Comparison of ENCODE assay signal across 20 cellular contexts in genomic region chr17:50355701-50356341, GRCh38. TPM values are rescaled to one million over a fixed set of nuclear protein-coding genes. Genes with fewer than 3 reads are reported as not detected.
A peak's percentile ranks its signal among the peaks of the same experiment; 100 is the strongest.
DNase-seq lines count a peak whose midpoint lies in the region; ATAC-seq, FAIRE-seq and TF ChIP-seq lines count a peak whose summit lies in the region.
"Had no signal": no experiment of that assay in that cellular context is flagged by ENCODE, and none has a peak within 500 bp of the region (broad histone marks: within the 10 kb centered on the region; RNA-seq: fewer than 3 reads in every experiment).

No MANE protein-coding gene starts in this region.

- H3K9me3 ChIP-seq in HEK293 (ENCODE audit: control insufficient read depth, insufficient read depth, low read depth, low read length) (no peaks in the 10 kb centered on the region), endothelial cell of umbilical vein (replicated peaks; ENCODE audit: control insufficient read depth, insufficient read depth, low read length) (no peaks in the 10 kb centered on the region)

- peaks cover 5% of the 10 kb centered on the region for H3K4me1 Mint-ChIP-seq in activated CD4-positive, alpha-beta memory T cell treated with anti-CD3 and anti-CD28 coated beads for 36 hours (ENCODE audit: low read depth)

- CTCF ChIA-PET in HEK293 (lab: Yijun Ruan, JAX) (interaction anchor here (0.7 kb wide), 2 partner anchors 100 to 149 kb away, joined by 3 read pairs; no protein-coding TSS in a partner anchor), endothelial cell of umbilical vein (lab: Charles Lee) (interaction anchor here (0.5 kb wide), 1 partner anchor 13 kb away, joined by 3 read pairs; no protein-coding TSS in a partner anchor)
- CTCF ChIA-PET in activated CD4-positive, alpha-beta memory T cell treated with anti-CD3 and anti-CD28 coated beads for 36 hours (lab: Charles Lee), result interaction anchor here (0.8 kb wide), 1 partner anchor 41 kb away, joined by 3 read pairs; the partner anchor contains the start of gene LRRC59

- no peak overlapping the region for H3K27ac Mint-ChIP-seq in activated CD4-positive, alpha-beta memory T cell treated with anti-CD3 and anti-CD28 coated beads for 36 hours

- FAIRE-seq in endothelial cell of umbilical vein (lab: Jason Lieb, UNC), result no peak
- FAIRE-seq: GM12891 had no signal

- H2AFZ ChIP-seq in endothelial cell of umbilical vein (ENCODE audit: low read depth, low read length), result no peak overlapping the region
- H2AFZ ChIP-seq: PC-9 had no signal

- no peak for TF ChIP-seq CTCF in HEK293 (tag by site-specific recombination; IDR thresholded peaks at IDR 0.05)
- TF ChIP-seq CTCF in endothelial cell of umbilical vein (IDR thresholded peaks at IDR 0.05; ENCODE audit: extremely low read depth in 1 of 2, insufficient read depth in 1 of 2, low read depth in 1 of 2, low read length in 2 of 2), result no peak

- H3K36me3 Mint-ChIP-seq in activated CD4-positive, alpha-beta memory T cell treated with anti-CD3 and anti-CD28 coated beads for 36 hours, result peaks cover 19% of the 10 kb centered on the region

- TSS peak; percentile 25 for BruUV-seq in endothelial cell of umbilical vein (replicated peaks; lab: Mats Ljungman, UMichigan)

- H3K36me3 ChIP-seq in HEK293 (ENCODE audit: control insufficient read depth in 2 of 2, insufficient read depth in 1 of 2, low read length in 2 of 2), result peaks cover 9 to 90% of the 10 kb centered on the region in 2 experiments; a peak in 2 of 3 replicates
- peaks cover 3 to 39% of the 10 kb centered on the region in 2 experiments for H3K36me3 ChIP-seq in endothelial cell of umbilical vein (ENCODE audit: control insufficient read depth in 2 of 2, extremely low read depth in 1 of 2, insufficient read depth in 2 of 2, low read length in 2 of 2)

- no peaks in the 10 kb centered on the region for H3K27me3 ChIP-seq in endothelial cell of umbilical vein (ENCODE audit: control insufficient read depth in 2 of 2, insufficient read depth in 2 of 2, low read length in 2 of 2)

- H3K9ac ChIP-seq in endothelial cell of umbilical vein (replicated peaks; ENCODE audit: extremely low read depth, insufficient read depth, low read length), result no peak overlapping the region

- H3K4me1 ChIP-seq in HEK293 (ENCODE audit: control insufficient read depth, insufficient read depth, low read length), result no peaks in the 10 kb centered on the region
- H3K4me1 ChIP-seq in endothelial cell of umbilical vein (ENCODE audit: control insufficient read depth, extremely low read depth, insufficient read depth, low read length), result no peaks in the 10 kb centered on the region

- H3K79me2 ChIP-seq in endothelial cell of umbilical vein (ENCODE audit: control insufficient read depth, insufficient read depth, low read length), result no peaks in the 10 kb centered on the region

- peak; percentile 31 for DNase-seq in DMS53 (lab: John Stamatoyannopoulos, UW)
- DNase-seq in DMS53 treated with DMSO at 0.1 percent for 48 hours (lab: John Stamatoyannopoulos, UW; ENCODE audit: unreplicated experiment), result no peak
- DNase-seq in endothelial cell of umbilical vein (ENCODE audit: low read depth, low spot score), result no peak
- peak; percentile 72 for DNase-seq in posterior vena cava (ENCODE audit: low spot score)
- DNase-seq in NCI-H2029 treated with DMSO at 0.1 percent for 48 hours (lab: John Stamatoyannopoulos, UW), result no peak
- no peak for DNase-seq in activated CD4-positive, alpha-beta memory T cell treated with anti-CD3 and anti-CD28 coated beads for 36 hours
- DNase-seq: DMS79, HCEC 1CT, MM.1S, NCI-H1105 treated with DMSO at 0.1 percent for 48 hours, NCI-H187, NCI-H2171, NCI-H446 treated with DMSO at 0.1 percent for 48 hours, NCI-H774, PC-9 had no signal

- POLR2A ChIA-PET in HEK293 (lab: Yijun Ruan, JAX), result interaction anchor here (0.6 to 1.5 kb wide), 3 partner anchors 8 to 679 kb away, joined by 3 to 6 read pairs (median 4); partner anchors contain the start of gene XYLT2
- POLR2A ChIA-PET in endothelial cell of umbilical vein (lab: Charles Lee), result no interaction called here
- POLR2A ChIA-PET in activated CD4-positive, alpha-beta memory T cell treated with anti-CD3 and anti-CD28 coated beads for 36 hours (lab: Charles Lee), result interaction anchor here (1.8 kb wide), 1 partner anchor 9 kb away, joined by 5 read pairs; no protein-coding TSS in a partner anchor

- H3K4me3 Mint-ChIP-seq in activated CD4-positive, alpha-beta memory T cell treated with anti-CD3 and anti-CD28 coated beads for 36 hours, result no peak overlapping the region

- no peak overlapping the region for H3K4me3 ChIP-seq in HEK293 (ENCODE audit: low read depth, low read length)
- no peak overlapping the region for H3K4me3 ChIP-seq in endothelial cell of umbilical vein (replicated peaks in 1 of 3; ENCODE audit: insufficient read depth in 1 of 3, low read depth in 1 of 3, low read length in 3 of 3)
- H3K4me3 ChIP-seq: PC-9 had no signal

- H3K9me1 ChIP-seq in endothelial cell of umbilical vein (replicated peaks; ENCODE audit: control insufficient read depth, extremely low read depth, insufficient read depth, low read length), result no peaks in the 10 kb centered on the region

- no peak overlapping the region for H3K27ac ChIP-seq in HEK293 (ENCODE audit: extremely low read depth, low read depth, low read length)
- no peak overlapping the region for H3K27ac ChIP-seq in endothelial cell of umbilical vein (ENCODE audit: insufficient read depth, low read depth, low read length)
- H3K27ac ChIP-seq: 22Rv1, C4-2B, PC-9 had no signal

- TF ChIP-seq POLR2A in endothelial cell of umbilical vein (IDR thresholded peaks at IDR 0.05; ENCODE audit: low read depth, low read length), result no peak

- intact Hi-C loops in endothelial cell of umbilical vein (cut with micrococcal nuclease) (no loop called here), posterior vena cava (cut with DNase I) (no loop called here)
- intact Hi-C loops in activated CD4-positive, alpha-beta memory T cell treated with anti-CD3 and anti-CD28 coated beads for 36 hours (cut with micrococcal nuclease), result no loop called here

- H4K20me1 ChIP-seq in endothelial cell of umbilical vein (replicated peaks; ENCODE audit: control insufficient read depth, extremely low read depth, insufficient read depth, low read length), result no peaks in the 10 kb centered on the region

- H3K27me3 Mint-ChIP-seq in activated CD4-positive, alpha-beta memory T cell treated with anti-CD3 and anti-CD28 coated beads for 36 hours, result no peaks in the 10 kb centered on the region

- no peak for ATAC-seq in HG03432 (IDR thresholded peaks at IDR 0.05; ENCODE audit: unreplicated experiment)

- dilution Hi-C loops in endothelial cell of umbilical vein (cut with MboI; ENCODE audit: extremely low pct_ligation_motif_present, low sequenced_read_pairs), result no loop called here

- H3K4me2 ChIP-seq in endothelial cell of umbilical vein (ENCODE audit: insufficient read depth, low read length), result no peak overlapping the region
- H3K4me2 ChIP-seq: PC-9 had no signal

- no peaks in the 10 kb centered on the region for H3K9me3 Mint-ChIP-seq in activated CD4-positive, alpha-beta memory T cell treated with anti-CD3 and anti-CD28 coated beads for 36 hours

RNA-seq across cellular contexts. Expression of gene XYLT2, which starts 9.9 kb away (rescaled TPM):
- 26.6 and 29.9 TPM in 2 replicates for total RNA-seq in endothelial cell of umbilical vein
- polyA plus RNA-seq in endothelial cell of umbilical vein, result 19.1 and 24.0 TPM in 2 replicates
- polyA plus RNA-seq in endothelial cell of umbilical vein (2011; cell fraction: cytosol; rRNA removed), result 9.4 and 12.5 TPM in 2 replicates
- polyA plus RNA-seq in endothelial cell of umbilical vein (2011; cell fraction: nucleus; rRNA removed), result 16.4 and 19.0 TPM in 2 replicates
- polyA plus RNA-seq in endothelial cell of umbilical vein (2012), result 19.2 and 22.9 TPM in 2 replicates
- polyA minus RNA-seq in endothelial cell of umbilical vein, result 23.4 and 29.9 TPM in 2 replicates
- polyA minus RNA-seq in endothelial cell of umbilical vein (2011; cell fraction: cytosol; rRNA and poly(A)+ RNA removed), result 16.8 TPM
- 9.5 and 11.6 TPM in 2 replicates for polyA minus RNA-seq in endothelial cell of umbilical vein (2011; cell fraction: nucleus; rRNA and poly(A)+ RNA removed)
- 10 to 100 TPM; 18.1 to 21.9 TPM for total RNA-seq in posterior vena cava
- 10 to 100 TPM; 41.3 to 43.3 TPM for total RNA-seq in activated CD4-positive, alpha-beta memory T cell treated with anti-CD3 and anti-CD28 coated beads for 36 hours

RNA-seq across cellular contexts. Expression of gene MRPL27, which starts 17.2 kb away (rescaled TPM):
- total RNA-seq in endothelial cell of umbilical vein (72.2 and 76.2 TPM in 2 replicates), posterior vena cava (10 to 100 TPM; 38.2 to 40.1 TPM)
- polyA plus RNA-seq in endothelial cell of umbilical vein, result 119 and 158 TPM in 2 replicates
- polyA plus RNA-seq in endothelial cell of umbilical vein (2011; cell fraction: cytosol; rRNA removed), result 157 and 205 TPM in 2 replicates
- polyA plus RNA-seq in endothelial cell of umbilical vein (2011; cell fraction: nucleus; rRNA removed), result 89.7 and 95.0 TPM in 2 replicates
- polyA plus RNA-seq in endothelial cell of umbilical vein (2012), result 105 and 106 TPM in 2 replicates
- 59.8 and 61.6 TPM in 2 replicates for polyA minus RNA-seq in endothelial cell of umbilical vein
- polyA minus RNA-seq in endothelial cell of umbilical vein (2011; cell fraction: cytosol; rRNA and poly(A)+ RNA removed), result 41.8 TPM
- 34.1 and 37.2 TPM in 2 replicates for polyA minus RNA-seq in endothelial cell of umbilical vein (2011; cell fraction: nucleus; rRNA and poly(A)+ RNA removed)
- 10 to 100 TPM; 53.9 to 64.5 TPM for total RNA-seq in activated CD4-positive, alpha-beta memory T cell treated with anti-CD3 and anti-CD28 coated beads for 36 hours

RNA-seq across cellular contexts. Expression of gene EME1, which starts 17.2 kb away (rescaled TPM):
- total RNA-seq in endothelial cell of umbilical vein (7.3 and 9.1 TPM in 2 replicates), posterior vena cava (1 to 10 TPM in 1 of 2 donors, under 1 TPM in 1; 0.62 to 1.4 TPM)
- polyA plus RNA-seq in endothelial cell of umbilical vein, result 4.3 and 5.6 TPM in 2 replicates
- 5.1 and 5.2 TPM in 2 replicates for polyA plus RNA-seq in endothelial cell of umbilical vein (2011; cell fraction: cytosol; rRNA removed)
- polyA plus RNA-seq in endothelial cell of umbilical vein (2011; cell fraction: nucleus; rRNA removed), result 40.0 and 52.1 TPM in 2 replicates
- polyA plus RNA-seq in endothelial cell of umbilical vein (2012), result 4.0 and 7.1 TPM in 2 replicates
- 4.2 and 4.4 TPM in 2 replicates for polyA minus RNA-seq in endothelial cell of umbilical vein
- polyA minus RNA-seq in endothelial cell of umbilical vein (2011; cell fraction: cytosol; rRNA and poly(A)+ RNA removed), result 9.7 TPM
- polyA minus RNA-seq in endothelial cell of umbilical vein (2011; cell fraction: nucleus; rRNA and poly(A)+ RNA removed), result 5.5 and 8.1 TPM in 2 replicates
- 10 to 100 TPM; 47.7 to 48.1 TPM for total RNA-seq in activated CD4-positive, alpha-beta memory T cell treated with anti-CD3 and anti-CD28 coated beads for 36 hours

RNA-seq across cellular contexts. Expression of gene LRRC59, which starts 41.5 kb away (rescaled TPM):
- 179 and 183 TPM in 2 replicates for total RNA-seq in endothelial cell of umbilical vein
- 88.3 and 93.9 TPM in 2 replicates for polyA plus RNA-seq in endothelial cell of umbilical vein
- 114 and 124 TPM in 2 replicates for polyA plus RNA-seq in endothelial cell of umbilical vein (2011; cell fraction: cytosol; rRNA removed)
- polyA plus RNA-seq in endothelial cell of umbilical vein (2011; cell fraction: nucleus; rRNA removed), result 80.0 and 87.0 TPM in 2 replicates
- polyA plus RNA-seq in endothelial cell of umbilical vein (2012), result 205 and 230 TPM in 2 replicates
- 137 and 138 TPM in 2 replicates for polyA minus RNA-seq in endothelial cell of umbilical vein
- polyA minus RNA-seq in endothelial cell of umbilical vein (2011; cell fraction: cytosol; rRNA and poly(A)+ RNA removed), result 76.6 TPM
- polyA minus RNA-seq in endothelial cell of umbilical vein (2011; cell fraction: nucleus; rRNA and poly(A)+ RNA removed), result 55.9 and 75.2 TPM in 2 replicates
- 10 to 100 TPM; 66.1 to 93.6 TPM for total RNA-seq in posterior vena cava
- 10 to 100 TPM; 77.1 to 78.8 TPM for total RNA-seq in activated CD4-positive, alpha-beta memory T cell treated with anti-CD3 and anti-CD28 coated beads for 36 hours

Comparison
In these comparisons a context has a peak if more than half of its experiments do, and no peak if none do; other contexts are left out.
1. DNase-seq: peak in DMS53 (single experiment) and posterior vena cava (single experiment); none in DMS53 treated with DMSO at 0.1 percent for 48 hours (single experiment), endothelial cell of umbilical vein (single experiment), NCI-H2029 treated with DMSO at 0.1 percent for 48 hours (single experiment) and activated CD4-positive, alpha-beta memory T cell treated with anti-CD3 and anti-CD28 coated beads for 36 hours (single experiment).